16 cellular contexts compared by ENCODE assay signal in the genomic region with DNA sequence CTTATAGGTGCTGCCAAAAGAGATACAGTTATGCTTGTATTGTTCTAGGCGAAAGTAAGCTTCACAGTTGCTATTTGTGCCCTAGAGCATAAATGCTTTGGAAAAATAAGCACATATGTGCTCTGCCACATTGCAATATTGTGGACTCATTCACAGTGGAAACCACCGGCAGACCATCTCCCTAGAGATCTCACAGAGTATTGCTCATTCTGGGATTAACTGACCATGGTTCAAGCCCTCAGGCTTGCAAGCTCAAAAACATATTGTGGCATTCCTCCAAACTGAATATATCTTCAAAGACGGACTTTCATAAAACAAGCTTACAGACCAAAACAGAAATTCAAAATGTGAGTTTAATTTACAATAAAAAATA.
A peak's percentile ranks its signal among the peaks of the same experiment; 100 is the strongest.
DNase-seq lines count a peak whose midpoint lies in the region; ATAC-seq, FAIRE-seq and TF ChIP-seq lines count a peak whose summit lies in the region.
"Had no signal": no experiment of that assay in that cellular context is flagged by ENCODE, and none has a peak within 500 bp of the region (broad histone marks: within the 10 kb centered on the region; RNA-seq: fewer than 3 reads in every experiment).

No MANE protein-coding gene starts in this region.

- peaks cover 4% of the 10 kb centered on the region for H3K9me3 Mint-ChIP-seq in osteocyte (ENCODE audit: unreplicated experiment)
- no peaks in the 10 kb centered on the region for H3K9me3 Mint-ChIP-seq in stimulated activated effector memory CD8-positive, alpha-beta T cell treated with anti-CD3 and anti-CD28 coated beads, Interleukin-12 subunit alpha, Interleukin-12 subunit beta, amount 100 ng/mL, for 72 hours
- H3K9me3 Mint-ChIP-seq: activated naive CD4-positive, alpha-beta T cell treated with anti-CD3 and anti-CD28 coated beads, Interleukin-2, amount 10 ng/mL, durations not matched to agents 7 days and 5 days had no signal

- H3K36me3 ChIP-seq in mammary epithelial cell (ENCODE audit: insufficient read depth, low read length), result no peaks in the 10 kb centered on the region
- H3K36me3 ChIP-seq: gastrocnemius medialis, right atrium auricular region had no signal

- no peaks in the 10 kb centered on the region for H3K79me2 ChIP-seq in mammary epithelial cell (ENCODE audit: insufficient read depth, low read length)

- H3K4me2 ChIP-seq in mammary epithelial cell (ENCODE audit: insufficient read depth, low read depth, low read length), result no peak overlapping the region

- no peak overlapping the region for H3K4me3 Mint-ChIP-seq in osteocyte (ENCODE audit: unreplicated experiment)
- H3K4me3 Mint-ChIP-seq in stimulated activated effector memory CD8-positive, alpha-beta T cell treated with anti-CD3 and anti-CD28 coated beads, Interleukin-12 subunit alpha, Interleukin-12 subunit beta, amount 100 ng/mL, for 72 hours, result no peak overlapping the region
- H3K4me3 Mint-ChIP-seq: activated naive CD4-positive, alpha-beta T cell treated with anti-CD3 and anti-CD28 coated beads, Interleukin-2, amount 10 ng/mL, durations not matched to agents 7 days and 5 days; naive B cell had no signal

- CTCF ChIA-PET in mammary epithelial cell (lab: Charles Lee; ENCODE audit: low non-redundant PET), result no interaction called here

- no peak overlapping the region for H3K4me3 ChIP-seq in mammary epithelial cell (replicated peaks in 1 of 3; ENCODE audit: insufficient read depth in 1 of 3, low read depth in 2 of 3, low read length in 3 of 3)
- H3K4me3 ChIP-seq: gastrocnemius medialis, right atrium auricular region had no signal

- dilution Hi-C loops in mammary epithelial cell (cut with HindIII; ENCODE audit: low sequenced_read_pairs), result no loop called here

- H3K27me3 ChIP-seq in mammary epithelial cell (ENCODE audit: insufficient read depth, low read length), result no peaks in the 10 kb centered on the region
- H3K27me3 ChIP-seq: gastrocnemius medialis, right atrium auricular region had no signal

- H3K9me3 ChIP-seq in mammary epithelial cell (replicated peaks; ENCODE audit: insufficient read depth, low read length), result no peaks in the 10 kb centered on the region
- H3K9me3 ChIP-seq: Caco-2, gastrocnemius medialis, right atrium auricular region had no signal

- H2AFZ ChIP-seq in mammary epithelial cell (ENCODE audit: low read depth, low read length), result no peak overlapping the region

- no peak overlapping the region for H3K9ac ChIP-seq in mammary epithelial cell (ENCODE audit: insufficient read depth, low read length)

- H3K27me3 Mint-ChIP-seq in osteocyte (ENCODE audit: unreplicated experiment), result no peaks in the 10 kb centered on the region

- TF ChIP-seq CTCF in mammary epithelial cell (conservative IDR thresholded peaks at IDR 0.05 in 1 of 2, IDR thresholded peaks at IDR 0.05 in 1 of 2; ENCODE audit: extremely low read depth in 1 of 2, insufficient read depth in 1 of 2, low read depth in 1 of 2, low read length in 2 of 2) (no peak), osteocyte (IDR thresholded peaks at IDR 0.05) (no peak)

- in situ Hi-C loops in mammary epithelial cell (cut with MboI; ENCODE audit: low sequenced_read_pairs in 2 of 2), result no loop called here

- no peak for ATAC-seq in stimulated activated effector memory CD8-positive, alpha-beta T cell treated with anti-CD3 and anti-CD28 coated beads, Interleukin-12 subunit alpha, Interleukin-12 subunit beta, amount 100 ng/mL, for 72 hours
- ATAC-seq: gastrocnemius medialis had no signal

- WGBS in mammary epithelial cell (ENCODE audit: low coverage, missing lambda C conversion rate), result 5% methylated on average over 3 of the region's 3 CpGs

- H3K4me1 Mint-ChIP-seq in osteocyte (ENCODE audit: unreplicated experiment), result peaks cover 77% of the 10 kb centered on the region
- no peaks in the 10 kb centered on the region for H3K4me1 Mint-ChIP-seq in stimulated activated effector memory CD8-positive, alpha-beta T cell treated with anti-CD3 and anti-CD28 coated beads, Interleukin-12 subunit alpha, Interleukin-12 subunit beta, amount 100 ng/mL, for 72 hours
- H3K4me1 Mint-ChIP-seq: activated naive CD4-positive, alpha-beta T cell treated with anti-CD3 and anti-CD28 coated beads, Interleukin-2, amount 10 ng/mL, durations not matched to agents 7 days and 5 days; naive B cell had no signal

- H3K4me1 ChIP-seq in mammary epithelial cell (ENCODE audit: insufficient read depth, low read length), result no peaks in the 10 kb centered on the region
- H3K4me1 ChIP-seq: Caco-2, gastrocnemius medialis had no signal

- H4K20me1 ChIP-seq in mammary epithelial cell (ENCODE audit: insufficient read depth, low read length), result no peaks in the 10 kb centered on the region

- intact Hi-C loops in mammary epithelial cell (cut with micrococcal nuclease), result no loop called here

- FAIRE-seq in HTR-8/SVneo (lab: Jason Lieb, UNC), result no peak

- DNase-seq in Daoy (ENCODE audit: low read depth), result peak; percentile 69
- DNase-seq in HTR-8/SVneo (ENCODE audit: insufficient read length, low spot score), result peak; percentile 10
- DNase-seq in mammary epithelial cell, result peak; percentile 19
- peak; percentile 85 for DNase-seq in osteocyte (ENCODE audit: extremely low spot score, unreplicated experiment)
- no peak for DNase-seq in stimulated activated effector memory CD8-positive, alpha-beta T cell treated with anti-CD3 and anti-CD28 coated beads, Interleukin-12 subunit alpha, Interleukin-12 subunit beta, amount 100 ng/mL, for 72 hours (ENCODE audit: low spot score in 2 of 2)
- DNase-seq in foreskin melanocyte, result no peak
- no peak for DNase-seq in MV-4-11 (lab: John Stamatoyannopoulos, UW)
- DNase-seq: activated naive CD4-positive, alpha-beta T cell treated with anti-CD3 and anti-CD28 coated beads, Interleukin-2, amount 10 ng/mL, durations not matched to agents 7 days and 5 days; Caco-2; cortex of kidney; gastrocnemius medialis; naive B cell; NCI-H1092; SHP77 treated with DMSO at 0.1 percent for 48 hours had no signal

- H3K27ac ChIP-seq in mammary epithelial cell (ENCODE audit: insufficient read depth, low read depth, low read length), result no peak overlapping the region
- H3K27ac ChIP-seq: gastrocnemius medialis, HL-60, right atrium auricular region had no signal

- no TSS peak for BruUV-seq in mammary epithelial cell (replicated peaks; lab: Mats Ljungman, UMichigan)

- peak overlapping the region; percentile 72 for H3K27ac Mint-ChIP-seq in osteocyte (ENCODE audit: unreplicated experiment)
- no peak overlapping the region for H3K27ac Mint-ChIP-seq in stimulated activated effector memory CD8-positive, alpha-beta T cell treated with anti-CD3 and anti-CD28 coated beads, Interleukin-12 subunit alpha, Interleukin-12 subunit beta, amount 100 ng/mL, for 72 hours
- H3K27ac Mint-ChIP-seq: activated naive CD4-positive, alpha-beta T cell treated with anti-CD3 and anti-CD28 coated beads, Interleukin-2, amount 10 ng/mL, durations not matched to agents 7 days and 5 days; naive B cell had no signal

- H3K36me3 Mint-ChIP-seq in osteocyte (ENCODE audit: unreplicated experiment), result peaks cover 4% of the 10 kb centered on the region
- H3K36me3 Mint-ChIP-seq in stimulated activated effector memory CD8-positive, alpha-beta T cell treated with anti-CD3 and anti-CD28 coated beads, Interleukin-12 subunit alpha, Interleukin-12 subunit beta, amount 100 ng/mL, for 72 hours, result no peaks in the 10 kb centered on the region
- H3K36me3 Mint-ChIP-seq: activated naive CD4-positive, alpha-beta T cell treated with anti-CD3 and anti-CD28 coated beads, Interleukin-2, amount 10 ng/mL, durations not matched to agents 7 days and 5 days; naive B cell had no signal

Comparison
In these comparisons a context has a peak if more than half of its experiments do, and no peak if none do; other contexts are left out.
1. DNase-seq: peak in Daoy (single experiment), HTR-8/SVneo (single experiment), mammary epithelial cell (single experiment) and osteocyte (single experiment); none in stimulated activated effector memory CD8-positive, alpha-beta T cell treated with anti-CD3 and anti-CD28 coated beads, Interleukin-12 subunit alpha, Interleukin-12 subunit beta, amount 100 ng/mL, for 72 hours (0 of 2), foreskin melanocyte (single experiment) and MV-4-11 (single experiment).